In genomic region chr7:28999839-29000238, GRCh38 we compare ENCODE assay signal across 17 cellular contexts. TPM values are rescaled to one million over a fixed set of nuclear protein-coding genes. Genes with fewer than 3 reads are reported as not detected.
"Had no signal": no experiment of that assay in that cellular context is flagged by ENCODE, and none has a peak within 500 bp of the region (broad histone marks: within the 10 kb centered on the region; RNA-seq: fewer than 3 reads in every experiment).

No MANE protein-coding gene starts in this region.

- H3K27me3 ChIP-seq: esophagus squamous epithelium, left lung had no signal

- H3K9me3 ChIP-seq: esophagus squamous epithelium, left lung had no signal

- DNase-seq: effector memory CD4-positive, alpha-beta T cell; esophagus squamous epithelium; foreskin keratinocyte; hypothalamus; kidney glomerular epithelial cell; left lung; mesendoderm; naive B cell; posterior cingulate gyrus; stimulated activated CD4-positive, alpha-beta T cell treated with anti-CD3 and anti-CD28 coated beads, Interleukin-2, amount 100 ng/mL, for 48 hours; stimulated activated naive CD4-positive, alpha-beta T cell treated with Interleukin-2 at 50 U/mL for 16 hours; trophoblast cell had no signal

- H3K4me3 Mint-ChIP-seq: naive B cell had no signal

- H3K4me1 ChIP-seq: foreskin keratinocyte, left lung had no signal

- H3K4me2 ChIP-seq: smooth muscle cell had no signal

- H3K27ac Mint-ChIP-seq: naive B cell had no signal

- H3K27ac ChIP-seq: epithelial cell of prostate, esophagus squamous epithelium, foreskin keratinocyte, left lung had no signal

- H3K4me1 Mint-ChIP-seq: naive B cell had no signal

- H3K36me3 Mint-ChIP-seq: naive B cell had no signal

- H3K36me3 ChIP-seq: esophagus squamous epithelium, left lung had no signal

- FAIRE-seq: islet of Langerhans, urothelium cell line had no signal

- H3K4me3 ChIP-seq: esophagus squamous epithelium, left lung, lung, smooth muscle cell had no signal

- ATAC-seq: foreskin keratinocyte, left lung had no signal

RNA-seq across cellular contexts. Expression of gene TRIL, which starts 41.7 kb away (rescaled TPM):
- total RNA-seq: foreskin keratinocyte had no signal
